Comparison of ENCODE assay signal across 13 cellular contexts in the genomic region with DNA sequence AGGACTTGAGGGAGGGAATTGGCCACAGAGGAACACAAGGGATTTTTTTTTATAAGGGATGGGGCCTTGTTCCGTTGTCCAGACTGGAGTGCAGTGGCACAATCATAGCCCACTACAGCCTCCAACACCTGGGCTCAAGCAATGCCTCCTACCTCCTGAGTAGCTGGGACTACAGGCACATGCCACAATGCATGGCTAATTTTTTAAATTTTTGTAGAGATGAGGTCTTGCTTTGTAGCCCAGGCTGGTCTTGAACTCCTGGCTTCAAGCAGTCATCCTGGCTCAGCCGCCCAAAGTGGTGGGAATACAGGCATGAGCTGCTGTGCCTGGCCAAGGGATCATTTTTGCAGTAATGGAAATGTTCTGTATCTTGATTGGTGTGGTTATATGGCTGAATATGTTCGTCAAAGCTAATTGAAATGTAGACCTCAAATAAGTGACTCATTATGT. TPM values are rescaled to one million over a fixed set of nuclear protein-coding genes. Genes with fewer than 3 reads are reported as not detected.
DNase-seq lines count a peak whose midpoint lies in the region; ATAC-seq and TF ChIP-seq lines count a peak whose summit lies in the region.
"Had no signal": no experiment of that assay in that cellular context is flagged by ENCODE, and none has a peak within 500 bp of the region (broad histone marks: within the 10 kb centered on the region; RNA-seq: fewer than 3 reads in every experiment).

No MANE protein-coding gene starts in this region.

- H3K36me3 ChIP-seq in endodermal cell (ENCODE audit: control insufficient read depth, insufficient read depth, low read length) = peaks cover 13% of the 10 kb centered on the region

- no peak overlapping the region for H3K4me3 Mint-ChIP-seq in activated naive CD4-positive, alpha-beta T cell treated with anti-CD3 and anti-CD28 coated beads, Interleukin-2, amount 10 ng/mL, durations not matched to agents 7 days and 5 days
- H3K4me3 Mint-ChIP-seq in T-helper 17 cell (no peak overlapping the region), endodermal cell (no peak overlapping the region)
- peak overlapping the region; percentile 65 to 79 for H3K4me3 Mint-ChIP-seq in stimulated activated naive CD8-positive, alpha-beta T cell treated with anti-CD3 and anti-CD28 coated beads, Interleukin-15, amount 100 ng/mL, for 72 hours

- no peaks in the 10 kb centered on the region for H3K27me3 ChIP-seq in endodermal cell (ENCODE audit: control insufficient read depth, insufficient read depth, low read length, poor library complexity, severe bottlenecking)

- no peaks in the 10 kb centered on the region for H3K27me3 Mint-ChIP-seq in activated naive CD4-positive, alpha-beta T cell treated with anti-CD3 and anti-CD28 coated beads, Interleukin-2, amount 10 ng/mL, durations not matched to agents 7 days and 5 days
- H3K27me3 Mint-ChIP-seq in T-helper 17 cell (no peaks in the 10 kb centered on the region), endodermal cell (ENCODE audit: insufficient read depth) (no peaks in the 10 kb centered on the region)
- no peaks in the 10 kb centered on the region for H3K27me3 Mint-ChIP-seq in stimulated activated naive CD8-positive, alpha-beta T cell treated with anti-CD3 and anti-CD28 coated beads, Interleukin-15, amount 100 ng/mL, for 72 hours

- CTCF ChIA-PET in activated naive CD4-positive, alpha-beta T cell treated with anti-CD3 and anti-CD28 coated beads, Interleukin-2, amount 10 ng/mL, durations not matched to agents 7 days and 5 days (lab: Charles Lee) = interaction anchor here (0.7 to 1.8 kb wide), 5 partner anchors 10 to 79 kb away, joined by 3 to 5 read pairs (median 4); no protein-coding TSS in a partner anchor

- H3K9ac ChIP-seq in endodermal cell (ENCODE audit: extremely low read depth, low read length, poor library complexity, severe bottlenecking) = no peak overlapping the region

- H3K4me1 Mint-ChIP-seq in activated naive CD4-positive, alpha-beta T cell treated with anti-CD3 and anti-CD28 coated beads, Interleukin-2, amount 10 ng/mL, durations not matched to agents 7 days and 5 days = peaks cover 44% of the 10 kb centered on the region
- H3K4me1 Mint-ChIP-seq in T-helper 17 cell (peaks cover 13% of the 10 kb centered on the region), endodermal cell (peaks cover 5% of the 10 kb centered on the region)
- H3K4me1 Mint-ChIP-seq in stimulated activated naive CD8-positive, alpha-beta T cell treated with anti-CD3 and anti-CD28 coated beads, Interleukin-15, amount 100 ng/mL, for 72 hours = peaks cover 64% of the 10 kb centered on the region

- H3K36me3 Mint-ChIP-seq in activated naive CD4-positive, alpha-beta T cell treated with anti-CD3 and anti-CD28 coated beads, Interleukin-2, amount 10 ng/mL, durations not matched to agents 7 days and 5 days = peaks cover 57% of the 10 kb centered on the region
- peaks cover 3% of the 10 kb centered on the region for H3K36me3 Mint-ChIP-seq in T-helper 17 cell (ENCODE audit: low read depth)
- peaks cover 33% of the 10 kb centered on the region for H3K36me3 Mint-ChIP-seq in endodermal cell (ENCODE audit: low read depth)

- H3K9me3 Mint-ChIP-seq in activated naive CD4-positive, alpha-beta T cell treated with anti-CD3 and anti-CD28 coated beads, Interleukin-2, amount 10 ng/mL, durations not matched to agents 7 days and 5 days = peaks cover 4% of the 10 kb centered on the region
- peaks cover 4% of the 10 kb centered on the region for H3K9me3 Mint-ChIP-seq in endodermal cell
- peaks cover 4 to 6% of the 10 kb centered on the region in 2 donors for H3K9me3 Mint-ChIP-seq in stimulated activated naive CD8-positive, alpha-beta T cell treated with anti-CD3 and anti-CD28 coated beads, Interleukin-15, amount 100 ng/mL, for 72 hours

- 93 to 100% methylated on average over 2 to 3 of the region's 3 CpGs for WGBS in endodermal cell (ENCODE audit: insufficient coverage in 1 of 2, insufficient read length in 1 of 2), 2 experiments

- peak overlapping the region; percentile 22 for H3K27ac ChIP-seq in endodermal cell (ENCODE audit: low read depth, low read length)
- H3K27ac ChIP-seq: psoas muscle had no signal

- H3K9me3 ChIP-seq in T-helper 17 cell (ENCODE audit: control insufficient read depth, low read length, poor library complexity, severe bottlenecking) (no peaks in the 10 kb centered on the region), endodermal cell (ENCODE audit: control insufficient read depth, low read length) (peaks cover 4% of the 10 kb centered on the region)
- H3K9me3 ChIP-seq: mucosa of descending colon, psoas muscle had no signal

- no peak overlapping the region for H3K4me3 ChIP-seq in endodermal cell (ENCODE audit: low read length)
- H3K4me3 ChIP-seq: GM12878, mucosa of descending colon, psoas muscle had no signal

- H3K27ac Mint-ChIP-seq in activated naive CD4-positive, alpha-beta T cell treated with anti-CD3 and anti-CD28 coated beads, Interleukin-2, amount 10 ng/mL, durations not matched to agents 7 days and 5 days = peak overlapping the region; percentile 55
- H3K27ac Mint-ChIP-seq in T-helper 17 cell (peak overlapping the region; percentile 6), endodermal cell (peak overlapping the region; percentile 2)
- peak overlapping the region; percentile 85 to 94 for H3K27ac Mint-ChIP-seq in stimulated activated naive CD8-positive, alpha-beta T cell treated with anti-CD3 and anti-CD28 coated beads, Interleukin-15, amount 100 ng/mL, for 72 hours

- no peaks in the 10 kb centered on the region for H3K4me1 ChIP-seq in endodermal cell (ENCODE audit: control insufficient read depth, insufficient read depth, low read length)

- no peak for ATAC-seq in T-helper 17 cell
- peak; percentile 62 for ATAC-seq in stimulated activated naive CD8-positive, alpha-beta T cell treated with anti-CD3 and anti-CD28 coated beads, Interleukin-15, amount 100 ng/mL, for 72 hours
- no peak for ATAC-seq in GM18498 (IDR thresholded peaks at IDR 0.05; ENCODE audit: unreplicated experiment)
- no peak for ATAC-seq in HG02870 (IDR thresholded peaks at IDR 0.05; ENCODE audit: unreplicated experiment)
- ATAC-seq: mucosa of descending colon, psoas muscle had no signal

- no peak for DNase-seq in activated naive CD4-positive, alpha-beta T cell treated with anti-CD3 and anti-CD28 coated beads, Interleukin-2, amount 10 ng/mL, durations not matched to agents 7 days and 5 days
- DNase-seq in activated naive CD4-positive, alpha-beta T cell treated with Interleukin-2 at 50 U/mL for 16 hours = no peak
- no peak for DNase-seq in T-helper 17 cell
- peak; percentile 36 for DNase-seq in endodermal cell
- DNase-seq in stimulated activated naive CD8-positive, alpha-beta T cell treated with anti-CD3 and anti-CD28 coated beads, Interleukin-15, amount 100 ng/mL, for 72 hours = peak in 1 of 2 donors; percentile 31
- DNase-seq in SHP77 (lab: John Stamatoyannopoulos, UW) = no peak
- DNase-seq: DMS79, mucosa of descending colon, OCI-M1, psoas muscle had no signal

- TF ChIP-seq CTCF in endodermal cell (conservative IDR thresholded peaks at IDR 0.05) = no peak

RNA-seq across cellular contexts. Expression of a gene that starts 56.9 kb away (rescaled TPM):
- total RNA-seq in T-helper 17 cell = 100 to 1,000 TPM; 132 to 159 TPM
- 10 to 100 TPM; 67.9 to 69.9 TPM for total RNA-seq in endodermal cell
- polyA plus RNA-seq in endodermal cell (2013, experiment 1 of 2) = 64.7 TPM
- polyA plus RNA-seq in endodermal cell (2013, experiment 2 of 2) = 62.2 TPM

RNA-seq across cellular contexts. Expression of a gene that starts 57.1 kb away (rescaled TPM):
- total RNA-seq in T-helper 17 cell (1 to 10 TPM; 6.9 to 9.0 TPM), endodermal cell (10 to 100 TPM; 21.6 to 23.6 TPM)
- polyA plus RNA-seq in endodermal cell (2013, experiment 1 of 2) = 27.0 TPM
- 21.5 TPM for polyA plus RNA-seq in endodermal cell (2013, experiment 2 of 2)

Comparison
In these comparisons a context has a peak if more than half of its experiments do, and no peak if none do; other contexts are left out.
1. H3K27ac Mint-ChIP-seq: peak in every context shown above with its lines; median percentile 90 in stimulated activated naive CD8-positive, alpha-beta T cell treated with anti-CD3 and anti-CD28 coated beads, Interleukin-15, amount 100 ng/mL, for 72 hours; 55 in activated naive CD4-positive, alpha-beta T cell treated with anti-CD3 and anti-CD28 coated beads, Interleukin-2, amount 10 ng/mL, durations not matched to agents 7 days and 5 days; 6 in T-helper 17 cell; 2 in endodermal cell.
2. H3K4me3 Mint-ChIP-seq: peak in stimulated activated naive CD8-positive, alpha-beta T cell treated with anti-CD3 and anti-CD28 coated beads, Interleukin-15, amount 100 ng/mL, for 72 hours (2 of 2); none in activated naive CD4-positive, alpha-beta T cell treated with anti-CD3 and anti-CD28 coated beads, Interleukin-2, amount 10 ng/mL, durations not matched to agents 7 days and 5 days (single experiment), T-helper 17 cell (single experiment) and endodermal cell (single experiment).